Comparison of ENCODE assay signal across 20 cellular contexts in the genomic region with DNA sequence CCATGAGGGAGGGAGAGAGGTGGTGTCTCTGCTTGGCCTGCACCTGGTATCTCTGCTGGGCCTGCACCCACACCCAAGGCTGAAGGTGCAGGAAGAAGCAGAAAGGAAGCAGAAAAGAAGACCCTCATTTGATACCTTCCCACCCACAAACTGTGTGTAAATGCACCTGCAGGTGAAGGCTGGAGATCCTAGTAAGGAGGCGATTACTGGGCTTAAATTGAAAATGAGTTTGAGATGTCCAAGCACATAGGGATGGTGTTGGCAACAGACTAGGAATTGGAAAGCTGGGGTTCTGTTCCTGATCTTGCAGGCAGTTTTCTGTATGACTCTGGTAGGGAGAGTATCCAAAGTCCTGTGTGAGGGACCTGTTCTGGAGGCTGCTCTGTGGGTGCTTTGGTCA.
A peak's percentile ranks its signal among the peaks of the same experiment; 100 is the strongest.
DNase-seq lines count a peak whose midpoint lies in the region; ATAC-seq and TF ChIP-seq lines count a peak whose summit lies in the region.
"Had no signal": no experiment of that assay in that cellular context is flagged by ENCODE, and none has a peak within 500 bp of the region (broad histone marks: within the 10 kb centered on the region; RNA-seq: fewer than 3 reads in every experiment).

No MANE protein-coding gene starts in this region.

- H3K4me3 ChIP-seq in neural cell (ENCODE audit: low read length): peak overlapping the region; percentile 56
- H3K4me3 ChIP-seq in prostate gland: no peak overlapping the region

- H4K20me1 ChIP-seq in neural cell (ENCODE audit: insufficient read depth): no peaks in the 10 kb centered on the region

- no peak for TF ChIP-seq POLR2A in prostate gland (IDR thresholded peaks at IDR 0.05)

- peaks cover 5% of the 10 kb centered on the region for H3K79me2 ChIP-seq in neural cell (replicated peaks; ENCODE audit: insufficient read depth, low read length)

- TF ChIP-seq EP300 in neural cell (conservative IDR thresholded peaks at IDR 0.05; ENCODE audit: poor library complexity, severe bottlenecking): no peak

- in situ Hi-C loops in G401 (cut with HindIII; ENCODE audit: low sequenced_read_pairs): no loop called here

- ATAC-seq in HG02610 (IDR thresholded peaks at IDR 0.05; ENCODE audit: unreplicated experiment): no peak
- ATAC-seq: CD8-positive, alpha-beta T cell; HCT116 had no signal

- CTCF ChIA-PET in HEK293T (lab: Yijun Ruan, JAX): no interaction called here

- H3K27me3 ChIP-seq in neural cell (ENCODE audit: insufficient read depth, low read depth, low read length): no peaks in the 10 kb centered on the region
- H3K27me3 ChIP-seq in prostate gland (replicated peaks; ENCODE audit: insufficient read depth): no peaks in the 10 kb centered on the region

- POLR2A ChIA-PET in HEK293T (lab: Yijun Ruan, JAX): no interaction called here

- H3K4me1 ChIP-seq in prostate gland (replicated peaks): no peaks in the 10 kb centered on the region

- no peak for TF ChIP-seq RAD21 in neural cell (conservative IDR thresholded peaks at IDR 0.05)

- H3F3A ChIP-seq in neural cell (ENCODE audit: insufficient read depth, low read length, poor library complexity, severe bottlenecking): peaks cover 4% of the 10 kb centered on the region

- peak overlapping the region; percentile 41 for H3K4me2 ChIP-seq in neural cell (ENCODE audit: low read length)

- peak overlapping the region; percentile 51 for H3K9ac ChIP-seq in neural cell (ENCODE audit: low read length)

- H3K9me2 ChIP-seq in neural cell (ENCODE audit: insufficient read depth, low read length): no peaks in the 10 kb centered on the region

- WGBS in prostate gland: 100% methylated on average over 1 of the region's 1 CpG

- H3K9me3 ChIP-seq in neural cell (ENCODE audit: low read length): no peaks in the 10 kb centered on the region
- no peaks in the 10 kb centered on the region for H3K9me3 ChIP-seq in prostate gland
- H3K9me3 ChIP-seq: Caco-2 had no signal

- H3K27ac ChIP-seq in neural cell (ENCODE audit: low read length) (peak overlapping the region; percentile 74), prostate gland (no peak overlapping the region)
- H3K27ac ChIP-seq: 22Rv1, C4-2B had no signal

- TF ChIP-seq CTCF in neural cell (IDR thresholded peaks at IDR 0.05; ENCODE audit: poor library complexity, severe bottlenecking): no peak
- no peak for TF ChIP-seq CTCF in prostate gland (IDR thresholded peaks at IDR 0.05)

- no peak overlapping the region for H2AFZ ChIP-seq in neural cell (ENCODE audit: low read depth, low read length)

- DNase-seq in G401 (ENCODE audit: low spot score) (peak; percentile 63), cerebellar cortex (ENCODE audit: low spot score) (peak; percentile 60), superior temporal gyrus (ENCODE audit: extremely low spot score) (peak; percentile 13), HEK293T (ENCODE audit: extremely low spot score) (no peak), prostate gland (ENCODE audit: low spot score) (no peak), mesenteric fat pad (ENCODE audit: low spot score) (no peak)
- DNase-seq: Caco-2; CD8-positive, alpha-beta T cell; EL; GF-D8; KBM-7; MV-4-11; NCI-H1105; NCI-H187 treated with DMSO at 0.1 percent for 48 hours; NCI-H2107 had no signal

- no peaks in the 10 kb centered on the region for H3K36me3 ChIP-seq in neural cell (ENCODE audit: insufficient read depth, low read length)
- no peaks in the 10 kb centered on the region for H3K36me3 ChIP-seq in prostate gland

- intact Hi-C loops in prostate gland (cut with DNase I): no loop called here

TF ChIP-seq in neural cell, 6 proteins besides CTCF, POLR2A, EP300 and RAD21:
- no peak for TF ChIP-seq SMC3 (conservative IDR thresholded peaks at IDR 0.05; ENCODE audit: poor library complexity)
- TF ChIP-seq TAF1 (IDR thresholded peaks at IDR 0.05; ENCODE audit: low read depth): no peak
- TF ChIP-seq, protein P1, sequence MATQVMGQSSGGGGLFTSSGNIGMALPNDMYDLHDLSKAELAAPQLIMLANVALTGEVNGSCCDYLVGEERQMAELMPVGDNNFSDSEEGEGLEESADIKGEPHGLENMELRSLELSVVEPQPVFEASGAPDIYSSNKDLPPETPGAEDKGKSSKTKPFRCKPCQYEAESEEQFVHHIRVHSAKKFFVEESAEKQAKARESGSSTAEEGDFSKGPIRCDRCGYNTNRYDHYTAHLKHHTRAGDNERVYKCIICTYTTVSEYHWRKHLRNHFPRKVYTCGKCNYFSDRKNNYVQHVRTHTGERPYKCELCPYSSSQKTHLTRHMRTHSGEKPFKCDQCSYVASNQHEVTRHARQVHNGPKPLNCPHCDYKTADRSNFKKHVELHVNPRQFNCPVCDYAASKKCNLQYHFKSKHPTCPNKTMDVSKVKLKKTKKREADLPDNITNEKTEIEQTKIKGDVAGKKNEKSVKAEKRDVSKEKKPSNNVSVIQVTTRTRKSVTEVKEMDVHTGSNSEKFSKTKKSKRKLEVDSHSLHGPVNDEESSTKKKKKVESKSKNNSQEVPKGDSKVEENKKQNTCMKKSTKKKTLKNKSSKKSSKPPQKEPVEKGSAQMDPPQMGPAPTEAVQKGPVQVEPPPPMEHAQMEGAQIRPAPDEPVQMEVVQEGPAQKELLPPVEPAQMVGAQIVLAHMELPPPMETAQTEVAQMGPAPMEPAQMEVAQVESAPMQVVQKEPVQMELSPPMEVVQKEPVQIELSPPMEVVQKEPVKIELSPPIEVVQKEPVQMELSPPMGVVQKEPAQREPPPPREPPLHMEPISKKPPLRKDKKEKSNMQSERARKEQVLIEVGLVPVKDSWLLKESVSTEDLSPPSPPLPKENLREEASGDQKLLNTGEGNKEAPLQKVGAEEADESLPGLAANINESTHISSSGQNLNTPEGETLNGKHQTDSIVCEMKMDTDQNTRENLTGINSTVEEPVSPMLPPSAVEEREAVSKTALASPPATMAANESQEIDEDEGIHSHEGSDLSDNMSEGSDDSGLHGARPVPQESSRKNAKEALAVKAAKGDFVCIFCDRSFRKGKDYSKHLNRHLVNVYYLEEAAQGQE (IDR thresholded peaks at IDR 0.05; ENCODE audit: borderline replicate concordance): no peak
- no peak for TF ChIP-seq POLR2AphosphoS5 (IDR thresholded peaks at IDR 0.05)
- TF ChIP-seq MXI1 (conservative IDR thresholded peaks at IDR 0.05; ENCODE audit: poor library complexity, severe bottlenecking): no peak
- TF ChIP-seq EZH2 (IDR thresholded peaks at IDR 0.05; ENCODE audit: borderline replicate concordance, insufficient read depth, low read length, poor library complexity, severe bottlenecking): no peak

TF ChIP-seq in HEK293T, 16 proteins besides CTCF, POLR2A, EP300 and RAD21:
- TF ChIP-seq SP1 (IDR thresholded peaks at IDR 0.05): no peak
- no peak for TF ChIP-seq FOXM1 (IDR thresholded peaks at IDR 0.05; ENCODE audit: borderline replicate concordance)
- TF ChIP-seq L3MBTL2 (conservative IDR thresholded peaks at IDR 0.05): no peak
- TF ChIP-seq LEF1 (IDR thresholded peaks at IDR 0.05; ENCODE audit: borderline replicate concordance): no peak
- TF ChIP-seq BHLHE40 (IDR thresholded peaks at IDR 0.05; ENCODE audit: borderline replicate concordance): no peak
- no peak for TF ChIP-seq CTBP1 (IDR thresholded peaks at IDR 0.05; ENCODE audit: borderline replicate concordance)
- no peak for TF ChIP-seq NFRKB (IDR thresholded peaks at IDR 0.05)
- TF ChIP-seq HDGF (IDR thresholded peaks at IDR 0.05; ENCODE audit: borderline replicate concordance): no peak
- TF ChIP-seq ELF4 (IDR thresholded peaks at IDR 0.05): no peak
- no peak for TF ChIP-seq TARDBP (IDR thresholded peaks at IDR 0.05)
- TF ChIP-seq, protein P2, sequence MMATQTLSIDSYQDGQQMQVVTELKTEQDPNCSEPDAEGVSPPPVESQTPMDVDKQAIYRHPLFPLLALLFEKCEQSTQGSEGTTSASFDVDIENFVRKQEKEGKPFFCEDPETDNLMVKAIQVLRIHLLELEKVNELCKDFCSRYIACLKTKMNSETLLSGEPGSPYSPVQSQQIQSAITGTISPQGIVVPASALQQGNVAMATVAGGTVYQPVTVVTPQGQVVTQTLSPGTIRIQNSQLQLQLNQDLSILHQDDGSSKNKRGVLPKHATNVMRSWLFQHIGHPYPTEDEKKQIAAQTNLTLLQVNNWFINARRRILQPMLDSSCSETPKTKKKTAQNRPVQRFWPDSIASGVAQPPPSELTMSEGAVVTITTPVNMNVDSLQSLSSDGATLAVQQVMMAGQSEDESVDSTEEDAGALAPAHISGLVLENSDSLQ (IDR thresholded peaks at IDR 0.05): no peak
- no peak for TF ChIP-seq SUZ12 (IDR thresholded peaks at IDR 0.05)
- no peak for TF ChIP-seq ARNT (IDR thresholded peaks at IDR 0.05)
- TF ChIP-seq FOXK2 (IDR thresholded peaks at IDR 0.05): no peak
- TF ChIP-seq ZNF384 (IDR thresholded peaks at IDR 0.05): no peak
- TF ChIP-seq FOXA1 (IDR thresholded peaks at IDR 0.05): no peak

Comparison
In these comparisons a context has a peak if more than half of its experiments do, and no peak if none do; other contexts are left out.
1. DNase-seq: peak in G401 (single experiment), cerebellar cortex (single experiment) and superior temporal gyrus (single experiment); none in HEK293T (single experiment), prostate gland (single experiment) and mesenteric fat pad (single experiment).